8 cellular contexts compared by ENCODE assay signal in genomic region chr1:155077758-155078495, GRCh38. TPM values are rescaled to one million over a fixed set of nuclear protein-coding genes. Genes with fewer than 3 reads are reported as not detected.
DNase-seq lines count a peak whose midpoint lies in the region; FAIRE-seq and TF ChIP-seq lines count a peak whose summit lies in the region.
"Had no signal": no experiment of that assay in that cellular context is flagged by ENCODE, and none has a peak within 500 bp of the region (broad histone marks: within the 10 kb centered on the region; RNA-seq: fewer than 3 reads in every experiment).

No MANE protein-coding gene starts in this region.

- TF ChIP-seq CTCF in endothelial cell of umbilical vein (IDR thresholded peaks at IDR 0.05; ENCODE audit: extremely low read depth in 1 of 2, insufficient read depth in 1 of 2, low read depth in 1 of 2, low read length in 2 of 2) = no peak
- TF ChIP-seq CTCF in progenitor cell of endocrine pancreas (IDR thresholded peaks at IDR 0.05; ENCODE audit: unreplicated experiment) = no peak

- POLR2A ChIA-PET in endothelial cell of umbilical vein (lab: Charles Lee) = no interaction called here

- H2AFZ ChIP-seq in endothelial cell of umbilical vein (ENCODE audit: low read depth, low read length) = no peak overlapping the region

- FAIRE-seq in endothelial cell of umbilical vein (lab: Jason Lieb, UNC) = no peak

- no peaks in the 10 kb centered on the region for H3K79me2 ChIP-seq in endothelial cell of umbilical vein (ENCODE audit: control insufficient read depth, insufficient read depth, low read length)

- H3K4me1 ChIP-seq in ES-I3 (ENCODE audit: insufficient read depth, low read length) = peaks cover 9% of the 10 kb centered on the region
- peaks cover 5% of the 10 kb centered on the region for H3K4me1 ChIP-seq in endothelial cell of umbilical vein (ENCODE audit: control insufficient read depth, extremely low read depth, insufficient read depth, low read length)

- H3K4me2 ChIP-seq in endothelial cell of umbilical vein (ENCODE audit: insufficient read depth, low read length) = peak overlapping the region; percentile 26

- intact Hi-C loops in endothelial cell of umbilical vein (cut with micrococcal nuclease) = no loop called here

- H3K36me3 Mint-ChIP-seq in progenitor cell of endocrine pancreas (ENCODE audit: insufficient read depth) = no peaks in the 10 kb centered on the region

- H3K36me3 ChIP-seq in ES-I3 (ENCODE audit: insufficient read depth, low read length) (no peaks in the 10 kb centered on the region), MG63 (no peaks in the 10 kb centered on the region), endothelial cell of umbilical vein (ENCODE audit: control insufficient read depth in 2 of 2, extremely low read depth in 1 of 2, insufficient read depth in 2 of 2, low read length in 2 of 2) (no peaks in the 10 kb centered on the region)

- BruUV-seq in endothelial cell of umbilical vein (replicated peaks; lab: Mats Ljungman, UMichigan) = no TSS peak

- peak overlapping the region; percentile 44; the same call in 1 of the 2 replicates for H3K9ac ChIP-seq in ES-I3 (ENCODE audit: low read depth, low read length)
- H3K9ac ChIP-seq in endothelial cell of umbilical vein (replicated peaks; ENCODE audit: extremely low read depth, insufficient read depth, low read length) = no peak overlapping the region

- peak overlapping the region; percentile 35 for H3K4me3 ChIP-seq in MG63
- no peak overlapping the region for H3K4me3 ChIP-seq in endothelial cell of umbilical vein (replicated peaks in 1 of 3; ENCODE audit: insufficient read depth in 1 of 3, low read depth in 1 of 3, low read length in 3 of 3)

- H3K9me1 ChIP-seq in endothelial cell of umbilical vein (replicated peaks; ENCODE audit: control insufficient read depth, extremely low read depth, insufficient read depth, low read length) = no peaks in the 10 kb centered on the region

- peaks cover 28% of the 10 kb centered on the region for H3K4me1 Mint-ChIP-seq in progenitor cell of endocrine pancreas (ENCODE audit: low read depth)

- H3K4me3 Mint-ChIP-seq in progenitor cell of endocrine pancreas (ENCODE audit: low read depth) = peak overlapping the region; percentile 83

- CTCF ChIA-PET in endothelial cell of umbilical vein (lab: Charles Lee) = interaction anchor here (1.0 to 1.9 kb wide), 10 partner anchors 13 to 518 kb away, joined by 3 to 8 read pairs (median 4); partner anchors contain the start of genes ADAM15 and KRTCAP2

- no peak for TF ChIP-seq POLR2A in endothelial cell of umbilical vein (IDR thresholded peaks at IDR 0.05; ENCODE audit: low read depth, low read length)

- DNase-seq in MG63 (no peak), endothelial cell of umbilical vein (ENCODE audit: low read depth, low spot score) (no peak), progenitor cell of endocrine pancreas (ENCODE audit: low spot score, unreplicated experiment) (no peak), Kasumi-1 (lab: John Stamatoyannopoulos, UW) (no peak), CD1c-positive myeloid dendritic cell (ENCODE audit: extremely low spot score) (no peak)
- no peak for DNase-seq in activated CD4-positive, CD25-positive, alpha-beta regulatory T cell (lab: John Stamatoyannopoulos, UW)

- H3K9me3 ChIP-seq in ES-I3 (ENCODE audit: control insufficient read depth, insufficient read depth, low read length) (no peaks in the 10 kb centered on the region), MG63 (no peaks in the 10 kb centered on the region), endothelial cell of umbilical vein (replicated peaks; ENCODE audit: control insufficient read depth, insufficient read depth, low read length) (no peaks in the 10 kb centered on the region)

- dilution Hi-C loops in endothelial cell of umbilical vein (cut with MboI; ENCODE audit: extremely low pct_ligation_motif_present, low sequenced_read_pairs) = no loop called here

- H3K27me3 ChIP-seq in MG63 (peaks cover 40% of the 10 kb centered on the region), endothelial cell of umbilical vein (ENCODE audit: control insufficient read depth in 2 of 2, insufficient read depth in 2 of 2, low read length in 2 of 2) (peaks cover 35 to 41% of the 10 kb centered on the region in 2 experiments)

- H3K27me3 Mint-ChIP-seq in progenitor cell of endocrine pancreas = peaks cover 25% of the 10 kb centered on the region

- peak overlapping the region; percentile 5 for H3K27ac Mint-ChIP-seq in progenitor cell of endocrine pancreas

- no peak overlapping the region for H3K27ac ChIP-seq in endothelial cell of umbilical vein (ENCODE audit: insufficient read depth, low read depth, low read length)

- H4K20me1 ChIP-seq in endothelial cell of umbilical vein (replicated peaks; ENCODE audit: control insufficient read depth, extremely low read depth, insufficient read depth, low read length) = no peaks in the 10 kb centered on the region

- H3K9me3 Mint-ChIP-seq in progenitor cell of endocrine pancreas (ENCODE audit: low read depth) = no peaks in the 10 kb centered on the region

TF ChIP-seq in endothelial cell of umbilical vein, 7 proteins besides CTCF, POLR2A, EP300 and RAD21:
- TF ChIP-seq MAX (IDR thresholded peaks at IDR 0.05; ENCODE audit: insufficient read depth, insufficient read length) (no peak), EZH2 (IDR thresholded peaks at IDR 0.05; ENCODE audit: borderline replicate concordance, low read depth, low read length, severe bottlenecking) (no peak)
TF ChIP-seq in endothelial cell of umbilical vein: peak in this region for 0.

RNA-seq across cellular contexts. Expression of gene EFNA3, which starts 0.7 kb away (rescaled TPM):
- total RNA-seq in MG63 (2014; rRNA removed; shearing (Covaris generic); ENCODE audit: low replicate concordance) = 0.64 and 3.0 TPM in 2 replicates
- total RNA-seq in endothelial cell of umbilical vein (2.2 TPM in 2 replicates), progenitor cell of endocrine pancreas (9.0 and 10.5 TPM in 2 replicates)
- 2.5 and 4.2 TPM in 2 replicates for polyA plus RNA-seq in endothelial cell of umbilical vein
- 2.0 and 3.0 TPM in 2 replicates for polyA plus RNA-seq in endothelial cell of umbilical vein (2011; cell fraction: cytosol; rRNA removed)
- polyA plus RNA-seq in endothelial cell of umbilical vein (2011; cell fraction: nucleus; rRNA removed) = 1.1 and 2.3 TPM in 2 replicates
- polyA plus RNA-seq in endothelial cell of umbilical vein (2012) = 1.5 and 2.3 TPM in 2 replicates
- polyA minus RNA-seq in endothelial cell of umbilical vein = 1.2 and 1.6 TPM in 2 replicates
- polyA minus RNA-seq in endothelial cell of umbilical vein (2011; cell fraction: cytosol; rRNA and poly(A)+ RNA removed) = 4.2 TPM
- 0.24 and 0.77 TPM in 2 replicates for polyA minus RNA-seq in endothelial cell of umbilical vein (2011; cell fraction: nucleus; rRNA and poly(A)+ RNA removed)

RNA-seq across cellular contexts. Expression of gene EFNA4, which starts 14.4 kb away (rescaled TPM):
- 12.0 and 13.0 TPM in 2 replicates for total RNA-seq in MG63 (2014; rRNA removed; shearing (Covaris generic); ENCODE audit: low replicate concordance)
- total RNA-seq in endothelial cell of umbilical vein (16.5 and 17.5 TPM in 2 replicates), progenitor cell of endocrine pancreas (45.5 and 46.8 TPM in 2 replicates)
- polyA plus RNA-seq in endothelial cell of umbilical vein = 25.2 and 28.0 TPM in 2 replicates
- 23.2 and 26.4 TPM in 2 replicates for polyA plus RNA-seq in endothelial cell of umbilical vein (2011; cell fraction: cytosol; rRNA removed)
- polyA plus RNA-seq in endothelial cell of umbilical vein (2011; cell fraction: nucleus; rRNA removed) = 13.1 and 13.8 TPM in 2 replicates
- 17.4 and 19.5 TPM in 2 replicates for polyA plus RNA-seq in endothelial cell of umbilical vein (2012)
- 15.3 and 15.7 TPM in 2 replicates for polyA minus RNA-seq in endothelial cell of umbilical vein
- polyA minus RNA-seq in endothelial cell of umbilical vein (2011; cell fraction: cytosol; rRNA and poly(A)+ RNA removed) = 5.7 TPM
- 4.5 and 7.1 TPM in 2 replicates for polyA minus RNA-seq in endothelial cell of umbilical vein (2011; cell fraction: nucleus; rRNA and poly(A)+ RNA removed)

RNA-seq across cellular contexts. Expression of gene ADAM15, which starts 26.8 kb away (rescaled TPM):
- 189 and 285 TPM in 2 replicates for total RNA-seq in MG63 (2014; rRNA removed; shearing (Covaris generic); ENCODE audit: low replicate concordance)
- 268 and 299 TPM in 2 replicates for total RNA-seq in endothelial cell of umbilical vein
- polyA plus RNA-seq in endothelial cell of umbilical vein = 295 and 397 TPM in 2 replicates
- polyA plus RNA-seq in endothelial cell of umbilical vein (2011; cell fraction: cytosol; rRNA removed) = 175 and 217 TPM in 2 replicates
- polyA plus RNA-seq in endothelial cell of umbilical vein (2011; cell fraction: nucleus; rRNA removed) = 279 and 369 TPM in 2 replicates
- 163 and 171 TPM in 2 replicates for polyA plus RNA-seq in endothelial cell of umbilical vein (2012)
- polyA minus RNA-seq in endothelial cell of umbilical vein = 240 and 273 TPM in 2 replicates
- polyA minus RNA-seq in endothelial cell of umbilical vein (2011; cell fraction: cytosol; rRNA and poly(A)+ RNA removed) = 215 TPM
- 94.3 and 106 TPM in 2 replicates for polyA minus RNA-seq in endothelial cell of umbilical vein (2011; cell fraction: nucleus; rRNA and poly(A)+ RNA removed)
- 20.9 and 22.1 TPM in 2 replicates for total RNA-seq in progenitor cell of endocrine pancreas

RNA-seq across cellular contexts. Expression of gene DCST1, which starts 44.3 kb away (rescaled TPM):
- not detected in 2 replicates for total RNA-seq in MG63 (2014; rRNA removed; shearing (Covaris generic); ENCODE audit: low replicate concordance)
- total RNA-seq in endothelial cell of umbilical vein (not detected in 2 replicates), progenitor cell of endocrine pancreas (not detected in 2 replicates)
- not detected in 2 replicates for polyA plus RNA-seq in endothelial cell of umbilical vein
- not detected in 2 replicates for polyA plus RNA-seq in endothelial cell of umbilical vein (2011; cell fraction: cytosol; rRNA removed)
- polyA plus RNA-seq in endothelial cell of umbilical vein (2011; cell fraction: nucleus; rRNA removed) = not detected in 2 replicates
- not detected in 2 replicates for polyA plus RNA-seq in endothelial cell of umbilical vein (2012)
- polyA minus RNA-seq in endothelial cell of umbilical vein = not detected in 2 replicates
- not detected for polyA minus RNA-seq in endothelial cell of umbilical vein (2011; cell fraction: cytosol; rRNA and poly(A)+ RNA removed)
- polyA minus RNA-seq in endothelial cell of umbilical vein (2011; cell fraction: nucleus; rRNA and poly(A)+ RNA removed) = not detected in 2 replicates
- total RNA-seq: renal cortical epithelial cell had no signal

RNA-seq across cellular contexts. Expression of gene DCST2, which starts 44.3 kb away (rescaled TPM):
- not detected in 2 replicates for total RNA-seq in MG63 (2014; rRNA removed; shearing (Covaris generic); ENCODE audit: low replicate concordance)
- total RNA-seq in endothelial cell of umbilical vein (0.23 and 0.51 TPM in 2 replicates), progenitor cell of endocrine pancreas (2.2 TPM in 2 replicates)
- polyA plus RNA-seq in endothelial cell of umbilical vein = 0.29 and 0.73 TPM in 2 replicates
- polyA plus RNA-seq in endothelial cell of umbilical vein (2011; cell fraction: cytosol; rRNA removed) = 0.07 TPM in 1 of 2 replicates, not detected in the other
- 2.6 and 3.1 TPM in 2 replicates for polyA plus RNA-seq in endothelial cell of umbilical vein (2011; cell fraction: nucleus; rRNA removed)
- polyA plus RNA-seq in endothelial cell of umbilical vein (2012) = 0.40 TPM in 1 of 2 replicates, not detected in the other
- polyA minus RNA-seq in endothelial cell of umbilical vein = 0.36 and 0.63 TPM in 2 replicates
- polyA minus RNA-seq in endothelial cell of umbilical vein (2011; cell fraction: cytosol; rRNA and poly(A)+ RNA removed) = 1.3 TPM
- polyA minus RNA-seq in endothelial cell of umbilical vein (2011; cell fraction: nucleus; rRNA and poly(A)+ RNA removed) = 0.19 TPM in 1 of 2 replicates, not detected in the other
